Comparison of ENCODE assay signal across 12 cellular contexts in the genomic region with DNA sequence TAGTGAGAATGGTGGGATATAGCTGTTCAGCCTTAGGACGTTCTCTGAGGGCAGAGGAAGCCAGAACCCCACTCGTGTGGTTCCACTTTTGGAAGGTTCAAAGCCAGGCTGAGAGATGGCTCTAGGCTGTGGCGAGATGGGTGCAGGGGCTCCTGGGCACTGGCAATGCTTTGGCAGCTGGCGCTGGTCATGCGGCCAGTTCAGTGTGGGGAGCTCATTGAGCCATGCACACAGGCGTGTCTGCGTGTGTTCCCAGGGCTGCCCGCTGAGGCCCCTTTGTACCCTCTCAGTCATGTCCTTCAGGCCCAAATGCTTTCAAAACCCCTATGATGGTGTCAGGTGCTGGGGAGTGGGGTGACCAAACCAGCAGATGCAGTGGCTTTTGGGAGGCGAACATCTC. TPM values are rescaled to one million over a fixed set of nuclear protein-coding genes. Genes with fewer than 3 reads are reported as not detected.
A peak's percentile ranks its signal among the peaks of the same experiment; 100 is the strongest.
DNase-seq lines count a peak whose midpoint lies in the region; ATAC-seq, FAIRE-seq and TF ChIP-seq lines count a peak whose summit lies in the region.
"Had no signal": no experiment of that assay in that cellular context is flagged by ENCODE, and none has a peak within 500 bp of the region (broad histone marks: within the 10 kb centered on the region; RNA-seq: fewer than 3 reads in every experiment).

No MANE protein-coding gene starts in this region.

- no peaks in the 10 kb centered on the region for H3F3A ChIP-seq in Loucy (ENCODE audit: low read depth)

- no peak overlapping the region for H2AFZ ChIP-seq in Loucy (ENCODE audit: low read length)
- no peak overlapping the region for H2AFZ ChIP-seq in GM12878 (ENCODE audit: control insufficient read depth, low read depth, low read length)

- POLR2A ChIA-PET in GM12878 (lab: Charles Lee): no interaction called here
- POLR2A ChIA-PET in WTC11 (lab: Charles Lee): no interaction called here

- no TSS peak for BruUV-seq in GM12878 (replicated peaks; lab: Mats Ljungman, UMichigan)

- H3K36me3 ChIP-seq in Loucy (ENCODE audit: insufficient read depth, low read length): 0 out of 2 replicates have a peak, but pooled peaks cover 4% of the 10 kb centered on the region
- peaks cover 1 to 12% of the 10 kb centered on the region in 2 experiments; a peak in 3 of 4 replicates for H3K36me3 ChIP-seq in GM12878 (ENCODE audit: control insufficient read depth in 2 of 2, insufficient read depth in 2 of 2, low read length in 1 of 2)

- SMC1A ChIA-PET in GM12878 (lab: Charles Lee; ENCODE audit: uncharacterized antibody, unreplicated experiment): no interaction called here

- H3K9me2 ChIP-seq in Loucy (replicated peaks; ENCODE audit: low read depth, low read length): no peaks in the 10 kb centered on the region

- CTCF ChIA-PET in GM12878 (lab: Yijun Ruan, JAX): no interaction called here
- CTCF ChIA-PET in WTC11 (lab: Charles Lee): interaction anchor here (0.8 kb wide), 1 partner anchor 81 kb away, joined by 4 read pairs; no protein-coding TSS in a partner anchor

- H3K27me3 Mint-ChIP-seq in activated T-cell treated with anti-CD3 and anti-CD28 coated beads, Interleukin-2, amount 50 U/mL, for 72 hours (ENCODE audit: low read depth): no peaks in the 10 kb centered on the region
- H3K27me3 Mint-ChIP-seq in progenitor cell of endocrine pancreas (no peaks in the 10 kb centered on the region), WTC11 (ENCODE audit: low read depth) (peaks cover 64% of the 10 kb centered on the region)

- H3K79me2 ChIP-seq in Loucy (ENCODE audit: insufficient read depth, low read length): peaks cover 25% of the 10 kb centered on the region
- peaks cover 15% of the 10 kb centered on the region for H3K79me2 ChIP-seq in GM12878 (ENCODE audit: control insufficient read depth, insufficient read depth, low read length)

- intact Hi-C loops in GM12878 (cut with micrococcal nuclease; ENCODE audit: unreplicated experiment): no loop called here

- peaks cover 12 to 18% of the 10 kb centered on the region in 2 donors for H3K36me3 Mint-ChIP-seq in activated T-cell treated with anti-CD3 and anti-CD28 coated beads, Interleukin-2, amount 50 U/mL, for 72 hours (ENCODE audit: insufficient read depth in 2 of 2)
- peaks cover 25% of the 10 kb centered on the region for H3K36me3 Mint-ChIP-seq in progenitor cell of endocrine pancreas (ENCODE audit: insufficient read depth)
- H3K36me3 Mint-ChIP-seq in WTC11: peaks cover 51% of the 10 kb centered on the region

- H3K9me3 ChIP-seq in Loucy (ENCODE audit: insufficient read depth, low read depth, low read length) (no peaks in the 10 kb centered on the region), GM12878 (replicated peaks; ENCODE audit: control insufficient read depth, insufficient read depth, low read length) (no peaks in the 10 kb centered on the region; the same call in 2 of the 3 replicates)

- H3K9me3 Mint-ChIP-seq in activated T-cell treated with anti-CD3 and anti-CD28 coated beads, Interleukin-2, amount 50 U/mL, for 72 hours: peaks cover 0 to 3% of the 10 kb centered on the region in 2 donors
- peaks cover 24% of the 10 kb centered on the region for H3K9me3 Mint-ChIP-seq in progenitor cell of endocrine pancreas (ENCODE audit: low read depth)
- peaks cover 44% of the 10 kb centered on the region for H3K9me3 Mint-ChIP-seq in WTC11

- no peak for TF ChIP-seq POLR2A in GM12878 (IDR thresholded peaks at IDR 0.05; ENCODE audit: low read depth, low read length)

- peak overlapping the region; percentile 100 for H3K4me3 ChIP-seq in Loucy (ENCODE audit: low read length, poor library complexity, severe bottlenecking)
- H3K4me3 ChIP-seq in GM12878: peak overlapping the region; percentile 88; the same call in 1 of the 2 replicates
- H3K4me3 ChIP-seq: lung had no signal

- peaks cover 17% of the 10 kb centered on the region for H3K4me1 Mint-ChIP-seq in activated T-cell treated with anti-CD3 and anti-CD28 coated beads, Interleukin-2, amount 50 U/mL, for 72 hours (ENCODE audit: low read depth)
- H3K4me1 Mint-ChIP-seq in progenitor cell of endocrine pancreas (ENCODE audit: low read depth): peaks cover 2% of the 10 kb centered on the region
- H3K4me1 Mint-ChIP-seq in WTC11: no peaks in the 10 kb centered on the region

- FAIRE-seq in GM12878 (lab: Jason Lieb, UNC): no peak

- TF ChIP-seq RAD21 in GM12878 (IDR thresholded peaks at IDR 0.05; ENCODE audit: insufficient read depth, low read depth, low read length): no peak

- no peak overlapping the region for H3K27ac Mint-ChIP-seq in activated T-cell treated with anti-CD3 and anti-CD28 coated beads, Interleukin-2, amount 50 U/mL, for 72 hours
- H3K27ac Mint-ChIP-seq in progenitor cell of endocrine pancreas: peak overlapping the region; percentile 22
- no peak overlapping the region for H3K27ac Mint-ChIP-seq in WTC11

- H3K27ac ChIP-seq in GM12878 (ENCODE audit: control insufficient read depth, insufficient read depth): peak overlapping the region; percentile 84; the same call in 1 of the 2 replicates

- H3K4me2 ChIP-seq in Loucy (ENCODE audit: low read depth, low read length, poor library complexity, severe bottlenecking) (peak overlapping the region; percentile 88), GM12878 (ENCODE audit: control insufficient read depth, insufficient read depth) (peak overlapping the region; percentile 90)

- no peak for TF ChIP-seq EP300 in GM12878 (IDR thresholded peaks at IDR 0.05; ENCODE audit: borderline replicate concordance in 1 of 2, control insufficient read depth in 1 of 2, low read depth in 2 of 2, low read length in 2 of 2)

- ATAC-seq in activated T-cell treated with anti-CD3 and anti-CD28 coated beads, Interleukin-2, amount 50 U/mL, for 72 hours (replicated peaks in 1 of 2): no peak
- no peak for ATAC-seq in GM12878
- ATAC-seq in WTC11: no peak

- 95% methylated on average over 9 of the region's 9 CpGs for WGBS in GM12878 (ENCODE audit: insufficient coverage, insufficient replicate concordance, low lambda C conversion rate, missing lambda C conversion rate)

- peaks cover 36% of the 10 kb centered on the region for H3K4me1 ChIP-seq in Loucy (ENCODE audit: insufficient read depth, low read length, poor library complexity, severe bottlenecking)
- H3K4me1 ChIP-seq in GM12878 (ENCODE audit: control insufficient read depth, insufficient read depth, low read length): peaks cover 23% of the 10 kb centered on the region

- H4K20me1 ChIP-seq in Loucy (ENCODE audit: insufficient read depth, low read length, poor library complexity, severe bottlenecking): peaks cover 11% of the 10 kb centered on the region
- no peaks in the 10 kb centered on the region for H4K20me1 ChIP-seq in GM12878 (ENCODE audit: control insufficient read depth, insufficient read depth)

- no peaks in the 10 kb centered on the region for H3K27me3 ChIP-seq in Loucy (ENCODE audit: insufficient read depth, low read length, poor library complexity, severe bottlenecking)
- no peaks in the 10 kb centered on the region for H3K27me3 ChIP-seq in GM12878 (replicated peaks in 1 of 2; ENCODE audit: control insufficient read depth in 2 of 2, insufficient read depth in 2 of 2, low read length in 1 of 2)

- RAD21 ChIA-PET in GM12878 (lab: Charles Lee; ENCODE audit: unreplicated experiment): interaction anchor here (1.4 kb wide), 1 partner anchor 81 kb away, joined by 5 read pairs; no protein-coding TSS in a partner anchor

- in situ Hi-C loops in GM12878 (cut with MboI): no loop called here

- no peak for DNase-seq in activated T-cell treated with anti-CD3 and anti-CD28 coated beads, Interleukin-2, amount 50 U/mL, for 72 hours
- DNase-seq in activated T-cell treated with anti-CD3 and anti-CD28 coated beads, Interleukin-2, amount 50 U/mL, for 48 hours: no peak
- DNase-seq in GM12878 (ENCODE audit: low read depth, low spot score) (no peak), progenitor cell of endocrine pancreas (ENCODE audit: low spot score, unreplicated experiment) (no peak), WTC11 (ENCODE audit: low spot score) (no peak), GOT3 (lab: John Stamatoyannopoulos, UW) (no peak), SKM-1 (lab: John Stamatoyannopoulos, UW; ENCODE audit: unreplicated experiment) (no peak)
- DNase-seq: caudate nucleus; NCI-H524; stimulated activated naive CD4-positive, alpha-beta T cell had no signal

- TF ChIP-seq CTCF in Loucy (conservative IDR thresholded peaks at IDR 0.05; ENCODE audit: low read length) (no peak), GM12878 (IDR thresholded peaks at IDR 0.05 in 2 of 3, conservative IDR thresholded peaks at IDR 0.05 in 1 of 3; ENCODE audit: control insufficient read depth in 2 of 3, extremely low read depth in 1 of 3, insufficient read depth in 1 of 3, low read depth in 3 of 3, low read length in 3 of 3) (no peak), progenitor cell of endocrine pancreas (IDR thresholded peaks at IDR 0.05; ENCODE audit: unreplicated experiment) (no peak), WTC11 (IDR thresholded peaks at IDR 0.05) (no peak)

- H3K9ac ChIP-seq in Loucy (ENCODE audit: low read depth, low read length, poor library complexity, severe bottlenecking) (peak overlapping the region; percentile 99), GM12878 (ENCODE audit: control insufficient read depth, insufficient read depth, low read length) (peak overlapping the region; percentile 94; the same call in 1 of the 2 replicates)

- H3K4me3 Mint-ChIP-seq in activated T-cell treated with anti-CD3 and anti-CD28 coated beads, Interleukin-2, amount 50 U/mL, for 72 hours: peak overlapping the region; percentile 85 to 95
- H3K4me3 Mint-ChIP-seq in progenitor cell of endocrine pancreas (ENCODE audit: low read depth): peak overlapping the region; percentile 78
- H3K4me3 Mint-ChIP-seq in WTC11: no peak overlapping the region

RNA-seq across cellular contexts. Expression of a gene that starts 1.7 kb away (rescaled TPM):
- total RNA-seq in activated T-cell treated with anti-CD3 and anti-CD28 coated beads, Interleukin-2, amount 50 U/mL, for 72 hours: 1 to 10 TPM; 1.8 to 3.3 TPM
- total RNA-seq in GM12878 (2013; cell fraction: nucleolus; rRNA removed): 1.2 and 2.5 TPM in 2 replicates
- total RNA-seq in GM12878 (2014; rRNA removed) (0.49 and 1.0 TPM in 2 replicates), GM12878 (2014; rRNA removed; fragmentation: Illumina TruSeq; extraction: Trizol) (0.54 and 0.64 TPM in 2 replicates), GM12878 (2021) (2.7 and 4.0 TPM in 2 replicates), progenitor cell of endocrine pancreas (2.4 and 3.5 TPM in 2 replicates), WTC11 (2021) (0.55 to 2.2 TPM (median 0.87 TPM) in 3 replicates)
- polyA plus RNA-seq in GM12878 (2011; ENCODE audit: low read depth): 0.18 TPM
- polyA plus RNA-seq in GM12878 (2011; rRNA removed) (0.12 and 0.15 TPM in 2 replicates), GM12878 (2014; fragmentation: Illumina TruSeq; extraction: Trizol) (0.12 TPM in 1 of 2 replicates, not detected in the other), GM12878 (2014; fragmentation: Nextera tagmentation; extraction: Ambion mirVana) (under 1 TPM in 1 of 2 experiments, not detected in 1; 0.02 TPM), GM12878 (2014; rRNA removed) (0.63 and 0.80 TPM in 2 replicates), GM12878 (2016; fragmentation: Nextera tagmentation; extraction: Ambion mirVana) (1 to 10 TPM; 1.1 to 1.3 TPM)
- 0.15 and 0.32 TPM in 2 replicates for polyA plus RNA-seq in GM12878 (2011; cell fraction: cytosol; rRNA removed)
- polyA plus RNA-seq in GM12878 (2011; cell fraction: nucleus; rRNA removed): 2.1 and 2.2 TPM in 2 replicates
- polyA plus RNA-seq in GM12878 (2012): 0.32 and 0.34 TPM in 2 replicates
- polyA minus RNA-seq in GM12878 (2011; rRNA and poly(A)+ RNA removed): 0.10 and 0.15 TPM in 2 replicates
- polyA minus RNA-seq in GM12878 (2011; cell fraction: cytosol; rRNA and poly(A)+ RNA removed): not detected in 2 replicates
- polyA minus RNA-seq in GM12878 (2011; cell fraction: nucleus; rRNA and poly(A)+ RNA removed): 0.38 and 0.60 TPM in 2 replicates

RNA-seq across cellular contexts. Expression of a gene that starts 19.6 kb away (rescaled TPM):
- total RNA-seq in activated T-cell treated with anti-CD3 and anti-CD28 coated beads, Interleukin-2, amount 50 U/mL, for 72 hours: 100 to 1,000 TPM; 125 to 140 TPM
- 130 and 153 TPM in 2 replicates for total RNA-seq in GM12878 (2013; cell fraction: nucleolus; rRNA removed)
- 53.3 and 62.6 TPM in 2 replicates for total RNA-seq in GM12878 (2014; rRNA removed)
- 28.1 and 30.8 TPM in 2 replicates for total RNA-seq in GM12878 (2014; rRNA removed; fragmentation: Illumina TruSeq; extraction: Trizol)
- total RNA-seq in GM12878 (2021): 138 and 162 TPM in 2 replicates
- polyA plus RNA-seq in GM12878 (2011; ENCODE audit: low read depth): 20.4 TPM
- 26.0 and 52.3 TPM in 2 replicates for polyA plus RNA-seq in GM12878 (2011; rRNA removed)
- 41.2 and 55.8 TPM in 2 replicates for polyA plus RNA-seq in GM12878 (2011; cell fraction: cytosol; rRNA removed)
- 459 and 605 TPM in 2 replicates for polyA plus RNA-seq in GM12878 (2011; cell fraction: nucleus; rRNA removed)
- 68.8 and 74.0 TPM in 2 replicates for polyA plus RNA-seq in GM12878 (2012)
- 9.6 and 30.4 TPM in 2 replicates for polyA plus RNA-seq in GM12878 (2014; fragmentation: Illumina TruSeq; extraction: Trizol)
- under 1 TPM; 0.14 to 0.69 TPM for polyA plus RNA-seq in GM12878 (2014; fragmentation: Nextera tagmentation; extraction: Ambion mirVana)
- polyA plus RNA-seq in GM12878 (2014; rRNA removed): 114 and 134 TPM in 2 replicates
- 10 to 100 TPM in 1 of 2 experiments, 1 to 10 TPM in 1; 7.7 to 10.3 TPM for polyA plus RNA-seq in GM12878 (2016; fragmentation: Nextera tagmentation; extraction: Ambion mirVana)
- 22.1 and 40.2 TPM in 2 replicates for polyA minus RNA-seq in GM12878 (2011; rRNA and poly(A)+ RNA removed)
- polyA minus RNA-seq in GM12878 (2011; cell fraction: cytosol; rRNA and poly(A)+ RNA removed): 42.9 and 49.3 TPM in 2 replicates
- polyA minus RNA-seq in GM12878 (2011; cell fraction: nucleus; rRNA and poly(A)+ RNA removed): 62.5 and 113 TPM in 2 replicates
- 227 and 238 TPM in 2 replicates for total RNA-seq in progenitor cell of endocrine pancreas
- total RNA-seq in WTC11 (2021): 248 to 279 TPM (median 251 TPM) in 3 replicates
